12 cellular contexts compared by ENCODE assay signal in genomic region chr2:109164739-109165221, GRCh38. TPM values are rescaled to one million over a fixed set of nuclear protein-coding genes. Genes with fewer than 3 reads are reported as not detected.
DNase-seq lines count a peak whose midpoint lies in the region; ATAC-seq lines count a peak whose summit lies in the region.
"Had no signal": no experiment of that assay in that cellular context is flagged by ENCODE, and none has a peak within 500 bp of the region (broad histone marks: within the 10 kb centered on the region; RNA-seq: fewer than 3 reads in every experiment).

No MANE protein-coding gene starts in this region.

- H3K27me3 Mint-ChIP-seq in natural killer cell treated with Interleukin-12 subunit alpha and Interleukin-12 subunit beta and Interleukin-15 and Interleukin-18, amount 100 ng/mL, for 72 hours = peaks cover 17 to 40% of the 10 kb centered on the region in 2 donors
- H3K27me3 Mint-ChIP-seq: activated naive CD4-positive, alpha-beta T cell treated with anti-CD3 and anti-CD28 coated beads, Interleukin-2, amount 50 U/mL, for 24 hours had no signal

- no peak overlapping the region for H3K4me3 ChIP-seq in SJSA1
- H3K4me3 ChIP-seq in skeletal muscle cell (ENCODE audit: low read depth, low read length) = no peak overlapping the region

- DNase-seq in GDM1 (lab: John Stamatoyannopoulos, UW) (peak; percentile 16), SJSA1 (ENCODE audit: low read depth in 1 of 2, low spot score in 2 of 2) (peak in 1 of 2 experiments; percentile 73), fibroblast of the conjunctiva (ENCODE audit: low read depth) (peak; percentile 22), skeletal muscle cell (ENCODE audit: low read depth) (peak; percentile 68), NCI-H510A treated with DMSO at 0.1 percent for 48 hours (lab: John Stamatoyannopoulos, UW) (no peak), GM19238 (ENCODE audit: insufficient read length, low spot score) (no peak)
- DNase-seq in natural killer cell treated with Interleukin-12 subunit alpha and Interleukin-12 subunit beta and Interleukin-15 and Interleukin-18, amount 100 ng/mL, for 72 hours (ENCODE audit: low spot score) = no peak
- DNase-seq: NCI-H1092, T-helper 1 cell had no signal

- no peaks in the 10 kb centered on the region for H3K27me3 ChIP-seq in SJSA1 (replicated peaks)

- peak overlapping the region; percentile 82 for H3K27ac ChIP-seq in SJSA1
- H3K27ac ChIP-seq: parathyroid adenoma had no signal

- no peaks in the 10 kb centered on the region for H3K36me3 ChIP-seq in SJSA1

- peaks cover 55% of the 10 kb centered on the region for H3K4me1 ChIP-seq in SJSA1 (replicated peaks)
- H3K4me1 ChIP-seq: parathyroid adenoma had no signal

- no peak overlapping the region for H3K4me3 Mint-ChIP-seq in natural killer cell treated with Interleukin-12 subunit alpha and Interleukin-12 subunit beta and Interleukin-15 and Interleukin-18, amount 100 ng/mL, for 72 hours
- H3K4me3 Mint-ChIP-seq: activated naive CD4-positive, alpha-beta T cell treated with anti-CD3 and anti-CD28 coated beads, Interleukin-2, amount 50 U/mL, for 24 hours had no signal

- H3K9me3 ChIP-seq in SJSA1 (replicated peaks) = no peaks in the 10 kb centered on the region

- H3K4me1 Mint-ChIP-seq in natural killer cell treated with Interleukin-12 subunit alpha and Interleukin-12 subunit beta and Interleukin-15 and Interleukin-18, amount 100 ng/mL, for 72 hours (ENCODE audit: low read depth in 2 of 2) = no peaks in the 10 kb centered on the region

- no peaks in the 10 kb centered on the region for H3K36me3 Mint-ChIP-seq in natural killer cell treated with Interleukin-12 subunit alpha and Interleukin-12 subunit beta and Interleukin-15 and Interleukin-18, amount 100 ng/mL, for 72 hours

- no peak for ATAC-seq in natural killer cell treated with Interleukin-12 subunit alpha and Interleukin-12 subunit beta and Interleukin-15 and Interleukin-18, amount 100 ng/mL, for 72 hours
- ATAC-seq in GM18870 (IDR thresholded peaks at IDR 0.05; ENCODE audit: unreplicated experiment) = no peak

- H3K9me3 Mint-ChIP-seq in natural killer cell treated with Interleukin-12 subunit alpha and Interleukin-12 subunit beta and Interleukin-15 and Interleukin-18, amount 100 ng/mL, for 72 hours = no peaks in the 10 kb centered on the region
- H3K9me3 Mint-ChIP-seq: activated naive CD4-positive, alpha-beta T cell treated with anti-CD3 and anti-CD28 coated beads, Interleukin-2, amount 50 U/mL, for 24 hours had no signal

- no peak overlapping the region for H3K27ac Mint-ChIP-seq in natural killer cell treated with Interleukin-12 subunit alpha and Interleukin-12 subunit beta and Interleukin-15 and Interleukin-18, amount 100 ng/mL, for 72 hours
- H3K27ac Mint-ChIP-seq: activated naive CD4-positive, alpha-beta T cell treated with anti-CD3 and anti-CD28 coated beads, Interleukin-2, amount 50 U/mL, for 24 hours had no signal

RNA-seq across cellular contexts. Expression of gene SH3RF3, which starts 35.8 kb away (rescaled TPM):
- total RNA-seq in SJSA1 (2014; rRNA removed; shearing (Covaris generic)) = 3.6 and 6.1 TPM in 2 replicates
- total RNA-seq in natural killer cell treated with Interleukin-12 subunit alpha and Interleukin-12 subunit beta and Interleukin-15 and Interleukin-18, amount 100 ng/mL, for 72 hours = under 1 TPM in 1 of 2 donors, not detected in 1; 0.05 TPM

Comparison
In these comparisons a context has a peak if more than half of its experiments do, and no peak if none do; other contexts are left out.
1. DNase-seq: peak in GDM1 (single experiment), fibroblast of the conjunctiva (single experiment) and skeletal muscle cell (single experiment); none in NCI-H510A treated with DMSO at 0.1 percent for 48 hours (single experiment), natural killer cell treated with Interleukin-12 subunit alpha and Interleukin-12 subunit beta and Interleukin-15 and Interleukin-18, amount 100 ng/mL, for 72 hours (single experiment) and GM19238 (single experiment).